In the genomic region with DNA sequence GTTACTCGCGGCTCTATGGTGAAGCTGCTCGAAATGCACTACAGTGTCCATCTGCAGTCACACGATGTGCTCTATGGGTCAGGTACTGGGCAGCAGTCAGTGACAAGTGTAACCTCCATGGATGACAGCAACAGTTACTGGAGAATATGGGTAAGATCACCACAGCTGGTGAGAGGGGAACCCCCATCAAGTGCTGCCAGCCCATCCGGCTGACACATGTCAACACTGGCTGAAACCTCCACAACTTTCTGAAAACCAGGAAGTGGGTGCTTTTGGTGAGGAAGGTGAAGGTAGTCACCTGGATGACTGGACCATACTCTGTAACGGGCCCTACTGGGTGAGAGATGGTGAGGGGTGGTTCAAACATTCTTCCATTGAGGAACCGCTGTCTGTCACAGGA, we compare ENCODE assay signal across 20 cellular contexts.
DNase-seq lines count a peak whose midpoint lies in the region; ATAC-seq, FAIRE-seq and TF ChIP-seq lines count a peak whose summit lies in the region.
"Had no signal": no experiment of that assay in that cellular context is flagged by ENCODE, and none has a peak within 500 bp of the region (broad histone marks: within the 10 kb centered on the region; RNA-seq: fewer than 3 reads in every experiment).

No MANE protein-coding gene starts in this region.

- peaks cover 13% of the 10 kb centered on the region for H3K9me3 Mint-ChIP-seq in activated CD4-positive, alpha-beta T cell treated with anti-CD3 and anti-CD28 coated beads for 36 hours (ENCODE audit: low read depth)
- peaks cover 5 to 29% (median 23%) of the 10 kb centered on the region in 7 donors for H3K9me3 Mint-ChIP-seq in naive B cell
- H3K9me3 Mint-ChIP-seq in stimulated activated naive CD8-positive, alpha-beta T cell treated with anti-CD3 and anti-CD28 coated beads, Interleukin-15, amount 100 ng/mL, for 72 hours: peaks cover 8 to 19% of the 10 kb centered on the region in 2 donors

- peaks cover 5% of the 10 kb centered on the region for H3K4me1 Mint-ChIP-seq in activated CD4-positive, alpha-beta T cell treated with anti-CD3 and anti-CD28 coated beads for 36 hours
- H3K4me1 Mint-ChIP-seq in naive B cell: peaks cover 17 to 38% (median 36%) of the 10 kb centered on the region in 3 donors
- H3K4me1 Mint-ChIP-seq in stimulated activated naive CD8-positive, alpha-beta T cell treated with anti-CD3 and anti-CD28 coated beads, Interleukin-15, amount 100 ng/mL, for 72 hours: peaks cover 25% of the 10 kb centered on the region

- H3K4me3 Mint-ChIP-seq in activated CD4-positive, alpha-beta T cell treated with anti-CD3 and anti-CD28 coated beads for 36 hours: no peak overlapping the region
- H3K4me3 Mint-ChIP-seq in naive B cell: peak overlapping the region in 1 of 8 donors; percentile 15
- H3K4me3 Mint-ChIP-seq in stimulated activated naive CD8-positive, alpha-beta T cell treated with anti-CD3 and anti-CD28 coated beads, Interleukin-15, amount 100 ng/mL, for 72 hours: no peak overlapping the region

- CTCF ChIA-PET in activated CD4-positive, alpha-beta T cell treated with anti-CD3 and anti-CD28 coated beads for 36 hours (lab: Charles Lee): no interaction called here

- H3K27me3 Mint-ChIP-seq in activated CD4-positive, alpha-beta T cell treated with anti-CD3 and anti-CD28 coated beads for 36 hours: peaks cover 24% of the 10 kb centered on the region
- H3K27me3 Mint-ChIP-seq in naive B cell: peaks cover 0 to 11% (median 7%) of the 10 kb centered on the region in 3 donors
- H3K27me3 Mint-ChIP-seq in stimulated activated naive CD8-positive, alpha-beta T cell treated with anti-CD3 and anti-CD28 coated beads, Interleukin-15, amount 100 ng/mL, for 72 hours: peaks cover 52% of the 10 kb centered on the region

- ATAC-seq in activated CD4-positive, alpha-beta T cell treated with anti-CD3 and anti-CD28 coated beads for 36 hours: peak; percentile 57
- ATAC-seq in naive B cell (ENCODE audit: low read depth in 2 of 2) (peak; percentile 14 to 28), HG03469 (IDR thresholded peaks at IDR 0.05; ENCODE audit: unreplicated experiment) (no peak)
- peak; percentile 93 for ATAC-seq in stimulated activated naive CD8-positive, alpha-beta T cell treated with anti-CD3 and anti-CD28 coated beads, Interleukin-15, amount 100 ng/mL, for 72 hours

- intact Hi-C loops in activated CD4-positive, alpha-beta T cell treated with anti-CD3 and anti-CD28 coated beads for 36 hours (cut with DNase I, micrococcal nuclease): no loop called here

- POLR2A ChIA-PET in activated CD4-positive, alpha-beta T cell treated with anti-CD3 and anti-CD28 coated beads for 36 hours (lab: Charles Lee): no interaction called here

- TF ChIP-seq POLR2A in GM12891 (IDR thresholded peaks at IDR 0.05; ENCODE audit: low read depth, low read length): no peak

- H3K36me3 Mint-ChIP-seq in activated CD4-positive, alpha-beta T cell treated with anti-CD3 and anti-CD28 coated beads for 36 hours (ENCODE audit: low read depth): no peaks in the 10 kb centered on the region
- H3K36me3 Mint-ChIP-seq in naive B cell: peaks cover 6 to 8% of the 10 kb centered on the region in 2 donors

- DNase-seq in activated CD4-positive, alpha-beta T cell treated with anti-CD3 and anti-CD28 coated beads for 36 hours: no peak
- no peak for DNase-seq in activated CD4-positive, alpha-beta T cell treated with anti-CD3 and anti-CD28 coated beads for 1 hour
- DNase-seq in GM12891 (ENCODE audit: insufficient read length, low spot score) (no peak), naive B cell (no peak), NCI-H774 (lab: John Stamatoyannopoulos, UW) (no peak), OCI-M1 (lab: John Stamatoyannopoulos, UW) (no peak)
- DNase-seq in stimulated activated naive CD8-positive, alpha-beta T cell treated with anti-CD3 and anti-CD28 coated beads, Interleukin-15, amount 100 ng/mL, for 72 hours: peak in 1 of 2 donors; percentile 30
- DNase-seq: 8988T, GDM1, IMR-90, Karpas-422, MG63, NCI-H1092 treated with DMSO at 0.1 percent for 48 hours, NCI-H2081 treated with DMSO at 0.1 percent for 48 hours, NCI-H510A treated with DMSO at 0.1 percent for 48 hours, SHP77, SK-N-SH had no signal

- H3K27ac Mint-ChIP-seq in activated CD4-positive, alpha-beta T cell treated with anti-CD3 and anti-CD28 coated beads for 36 hours: no peak overlapping the region
- peak overlapping the region in 1 of 6 donors; percentile 59 for H3K27ac Mint-ChIP-seq in naive B cell
- no peak overlapping the region for H3K27ac Mint-ChIP-seq in stimulated activated naive CD8-positive, alpha-beta T cell treated with anti-CD3 and anti-CD28 coated beads, Interleukin-15, amount 100 ng/mL, for 72 hours

- peak; percentile 45 for FAIRE-seq in GM12891 (lab: Jason Lieb, UNC)
- FAIRE-seq: H1, RCC 7860 had no signal

TF ChIP-seq in GM12891, 5 proteins besides CTCF, POLR2A, EP300 and RAD21:
- TF ChIP-seq TAF1 (IDR thresholded peaks at IDR 0.05; ENCODE audit: low read depth, low read length) (no peak), SPI1 (IDR thresholded peaks at IDR 0.05; ENCODE audit: low read depth, low read length) (peak; percentile 63)
